ENCODE assay signal across 11 cellular contexts in genomic region chr15:89828324-89829145, GRCh38. TPM values are rescaled to one million over a fixed set of nuclear protein-coding genes. Genes with fewer than 3 reads are reported as not detected.
DNase-seq lines count a peak whose midpoint lies in the region; ATAC-seq and TF ChIP-seq lines count a peak whose summit lies in the region.
"Had no signal": no experiment of that assay in that cellular context is flagged by ENCODE, and none has a peak within 500 bp of the region (broad histone marks: within the 10 kb centered on the region; RNA-seq: fewer than 3 reads in every experiment).

No MANE protein-coding gene starts in this region.

- no peaks in the 10 kb centered on the region for H3K9me3 Mint-ChIP-seq in stimulated activated effector memory CD8-positive, alpha-beta T cell treated with anti-CD3 and anti-CD28 coated beads, Interleukin-12 subunit alpha, Interleukin-12 subunit beta, amount 100 ng/mL, for 72 hours

- CTCF ChIA-PET in HCT116 (lab: Charles Lee) = no interaction called here

- H3K4me1 Mint-ChIP-seq in stimulated activated effector memory CD8-positive, alpha-beta T cell treated with anti-CD3 and anti-CD28 coated beads, Interleukin-12 subunit alpha, Interleukin-12 subunit beta, amount 100 ng/mL, for 72 hours = peaks cover 6% of the 10 kb centered on the region

- no peak overlapping the region for H3K4me3 ChIP-seq in HCT116 (replicated peaks in 1 of 2; ENCODE audit: low read depth in 1 of 2, low read length in 2 of 2)
- H3K4me3 ChIP-seq in cardiac fibroblast (replicated peaks in 1 of 2; ENCODE audit: low read depth in 2 of 2, low read length in 2 of 2) = no peak overlapping the region
- H3K4me3 ChIP-seq in spleen = no peak overlapping the region

- H3K79me2 ChIP-seq in HCT116 (ENCODE audit: insufficient read depth, low read length) = no peaks in the 10 kb centered on the region

- peak; percentile 48 for ATAC-seq in HCT116
- peak; percentile 86 for ATAC-seq in left lobe of liver
- no peak for ATAC-seq in stimulated activated effector memory CD8-positive, alpha-beta T cell treated with anti-CD3 and anti-CD28 coated beads, Interleukin-12 subunit alpha, Interleukin-12 subunit beta, amount 100 ng/mL, for 72 hours

- no peak overlapping the region for H3K4me2 ChIP-seq in HCT116 (ENCODE audit: low read length)

- TF ChIP-seq CTCF in HCT116 (IDR thresholded peaks at IDR 0.05 in 2 of 3, conservative IDR thresholded peaks at IDR 0.05 in 1 of 3; ENCODE audit: borderline replicate concordance in 1 of 3, insufficient read depth in 1 of 3, low read depth in 2 of 3, low read length in 2 of 3) = no peak
- TF ChIP-seq CTCF in cardiac fibroblast (IDR thresholded peaks at IDR 0.05; ENCODE audit: low read depth, low read length) = no peak
- no peak for TF ChIP-seq CTCF in GM20000 (IDR thresholded peaks at IDR 0.05; ENCODE audit: extremely low read depth, missing control alignments)
- no peak for TF ChIP-seq CTCF in spleen (IDR thresholded peaks at IDR 0.05 in 8 of 11, conservative IDR thresholded peaks at IDR 0.05 in 3 of 11)

- TF ChIP-seq POLR2A in HCT116 (IDR thresholded peaks at IDR 0.05; ENCODE audit: borderline replicate concordance, extremely low read depth, insufficient read depth, insufficient read length) = no peak
- TF ChIP-seq POLR2A in spleen (IDR thresholded peaks at IDR 0.05) = no peak

- RAD21 ChIA-PET in HCT116 (lab: Charles Lee; ENCODE audit: low non-redundant PET in 1 of 2, low total read pairs in 2 of 2, uncharacterized antibody in 2 of 2, unreplicated experiment in 2 of 2) = interaction anchor here in 1 of 2 experiments (1.4 kb wide), 1 partner anchor 68 kb away, joined by 3 read pairs; no protein-coding TSS in a partner anchor

- intact Hi-C loops in HCT116 (cut with micrococcal nuclease) (no loop called here), spleen (cut with DNase I; ENCODE audit: low total_unique reads) (no loop called here)

- no peak for DNase-seq in HCT116 (ENCODE audit: low read depth, low spot score)
- peak; percentile 72 to 81 for DNase-seq in cardiac fibroblast (ENCODE audit: low read depth in 2 of 2)
- peak; percentile 96 for DNase-seq in left lobe of liver (ENCODE audit: low spot score)
- no peak for DNase-seq in stimulated activated effector memory CD8-positive, alpha-beta T cell treated with anti-CD3 and anti-CD28 coated beads, Interleukin-12 subunit alpha, Interleukin-12 subunit beta, amount 100 ng/mL, for 72 hours (ENCODE audit: low spot score in 2 of 2)
- no peak for DNase-seq in GM20000 (ENCODE audit: low spot score)
- DNase-seq in COLO829 (ENCODE audit: low spot score) = no peak
- DNase-seq in spleen = no peak
- DNase-seq in activated CD4-positive, alpha-beta T cell treated with anti-CD3 and anti-CD28 coated beads for 48 hours = no peak
- DNase-seq: activated CD4-positive, alpha-beta T cell treated with anti-CD3 and anti-CD28 coated beads, Interleukin-2, amount 50 U/mL, for 1 hour; NCI-H2171 treated with DMSO at 0.1 percent for 48 hours had no signal

- H2AFZ ChIP-seq in HCT116 (ENCODE audit: low read depth, low read length, poor library complexity, severe bottlenecking) = no peak overlapping the region

- POLR2A ChIA-PET in HCT116 (lab: Charles Lee) = no interaction called here

- H3K9me3 ChIP-seq in HCT116 (ENCODE audit: control insufficient read depth in 1 of 2, insufficient read depth in 1 of 2, low read depth in 1 of 2, low read length in 2 of 2) (no peaks in the 10 kb centered on the region), spleen (no peaks in the 10 kb centered on the region)

- H3K9me2 ChIP-seq in HCT116 (ENCODE audit: insufficient read depth) = no peaks in the 10 kb centered on the region

- H3K4me3 Mint-ChIP-seq in stimulated activated effector memory CD8-positive, alpha-beta T cell treated with anti-CD3 and anti-CD28 coated beads, Interleukin-12 subunit alpha, Interleukin-12 subunit beta, amount 100 ng/mL, for 72 hours = no peak overlapping the region

- H3K4me1 ChIP-seq in HCT116 (ENCODE audit: control insufficient read depth in 1 of 2, insufficient read depth in 2 of 2, low read length in 2 of 2) (peaks cover 3 to 14% of the 10 kb centered on the region in 2 experiments; a peak in 2 of 4 replicates), spleen (peaks cover 0 to 57% (median 18%) of the 10 kb centered on the region in 6 donors)

- H3K27ac Mint-ChIP-seq in stimulated activated effector memory CD8-positive, alpha-beta T cell treated with anti-CD3 and anti-CD28 coated beads, Interleukin-12 subunit alpha, Interleukin-12 subunit beta, amount 100 ng/mL, for 72 hours = peak overlapping the region; percentile 67
- H3K27ac Mint-ChIP-seq: progenitor cell of endocrine pancreas had no signal

- no peak overlapping the region for H3K9ac ChIP-seq in HCT116 (ENCODE audit: low read length)

- H3K27ac ChIP-seq in HCT116 (ENCODE audit: low read depth, low read length) (no peak overlapping the region), spleen (peak overlapping the region in 4 of 8 donors; percentile 1 to 91 (median 49))

- H3K36me3 Mint-ChIP-seq in stimulated activated effector memory CD8-positive, alpha-beta T cell treated with anti-CD3 and anti-CD28 coated beads, Interleukin-12 subunit alpha, Interleukin-12 subunit beta, amount 100 ng/mL, for 72 hours = peaks cover 11% of the 10 kb centered on the region

- H3K36me3 ChIP-seq in HCT116 (ENCODE audit: control insufficient read depth in 1 of 2, insufficient read depth in 2 of 2, low read length in 2 of 2) = peaks cover 1 to 2% of the 10 kb centered on the region in 2 experiments; a peak in 2 of 4 replicates
- peaks cover 0 to 33% (median 13%) of the 10 kb centered on the region in 6 donors for H3K36me3 ChIP-seq in spleen

- 41 to 65% (median 47%) methylated on average over 14 to 16 of the region's 16 CpGs for WGBS in spleen, 5 donors

- TF ChIP-seq RAD21 in HCT116 (IDR thresholded peaks at IDR 0.05; ENCODE audit: low read depth) = no peak

- H3K27me3 ChIP-seq in HCT116 (ENCODE audit: insufficient read depth, low read length) = no peaks in the 10 kb centered on the region
- H3K27me3 ChIP-seq in spleen (replicated peaks in 1 of 7) = peaks cover 0 to 10% (median 0%) of the 10 kb centered on the region in 7 donors

- no peaks in the 10 kb centered on the region for H4K20me1 ChIP-seq in HCT116 (ENCODE audit: insufficient read depth)

- no TSS peak for BruUV-seq in HCT116 (replicated peaks; lab: Mats Ljungman, UMichigan)

TF ChIP-seq in HCT116, 20 proteins besides CTCF, POLR2A, EP300 and RAD21:
- TF ChIP-seq CEBPB (IDR thresholded peaks at IDR 0.05; ENCODE audit: low read depth) (no peak), POLR2AphosphoS5 (IDR thresholded peaks at IDR 0.05; ENCODE audit: low read depth, low read length) (no peak), EZH2 (IDR thresholded peaks at IDR 0.05) (no peak), YY1 (IDR thresholded peaks at IDR 0.05; ENCODE audit: extremely low read depth, insufficient replicate concordance, low read depth, low read length) (no peak), SIN3A (IDR thresholded peaks at IDR 0.05; ENCODE audit: low read depth) (no peak)

RNA-seq across cellular contexts. Expression of gene ANPEP, which starts 13.9 kb away (rescaled TPM):
- 1.5 TPM for total RNA-seq in HCT116 (2021; ENCODE audit: unreplicated experiment)
- polyA plus RNA-seq in HCT116 (2012) = 0.26 and 0.29 TPM in 2 replicates
- 383 TPM for total RNA-seq in left lobe of liver
- total RNA-seq in spleen = 100 to 1,000 TPM in 1 of 7 donors, 10 to 100 TPM in 6; 16.6 to 226 (median 35.1) TPM
- 10 to 100 TPM in 1 of 3 donors, 1 to 10 TPM in 2; 1.3 to 11.0 (median 7.7) TPM for polyA plus RNA-seq in spleen

RNA-seq across cellular contexts. Expression of gene MESP2, which starts 52.4 kb away (rescaled TPM):
- 0.20 TPM for total RNA-seq in HCT116 (2021; ENCODE audit: unreplicated experiment)
- 0.09 and 0.51 TPM in 2 replicates for polyA plus RNA-seq in HCT116 (2012)
- 0.15 TPM for total RNA-seq in left lobe of liver
- total RNA-seq in spleen = not detected
- polyA plus RNA-seq in spleen = under 1 TPM in 1 of 3 donors, not detected in 2; 0.05 TPM
- total RNA-seq: progenitor cell of endocrine pancreas had no signal

Comparison
In these comparisons a context has a peak if more than half of its experiments do, and no peak if none do; other contexts are left out.
1. DNase-seq: peak in cardiac fibroblast (2 of 2) and left lobe of liver (single experiment); none in HCT116 (single experiment), stimulated activated effector memory CD8-positive, alpha-beta T cell treated with anti-CD3 and anti-CD28 coated beads, Interleukin-12 subunit alpha, Interleukin-12 subunit beta, amount 100 ng/mL, for 72 hours (0 of 2), GM20000 (single experiment), COLO829 (single experiment), spleen (single experiment) and activated CD4-positive, alpha-beta T cell treated with anti-CD3 and anti-CD28 coated beads for 48 hours (single experiment).